In the genomic region with DNA sequence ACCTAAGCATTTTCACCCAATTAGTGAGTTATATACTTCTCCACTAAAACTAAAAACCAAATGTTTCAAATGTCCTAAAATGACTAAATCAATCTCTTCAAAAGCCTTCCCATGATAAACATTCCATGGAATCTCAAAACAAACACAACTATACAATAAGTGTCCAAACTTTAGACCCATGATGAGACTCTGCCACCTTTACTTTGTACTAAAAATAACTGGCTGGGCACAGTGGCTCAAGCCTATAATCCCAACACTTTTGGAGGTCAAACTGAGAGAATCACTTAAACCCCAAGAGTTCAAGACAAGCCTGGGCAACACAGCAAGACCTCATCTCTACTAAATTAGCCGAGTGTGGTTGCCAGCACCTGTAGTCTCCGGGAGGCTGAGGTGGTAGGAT, we compare ENCODE assay signal across 1 cellular context.
TF ChIP-seq lines count a peak whose summit lies in the region.

No MANE protein-coding gene starts in this region.

TF ChIP-seq in A549, 52 proteins besides CTCF, POLR2A, EP300 and RAD21 (continued from another document):
- TF ChIP-seq, protein P1, sequence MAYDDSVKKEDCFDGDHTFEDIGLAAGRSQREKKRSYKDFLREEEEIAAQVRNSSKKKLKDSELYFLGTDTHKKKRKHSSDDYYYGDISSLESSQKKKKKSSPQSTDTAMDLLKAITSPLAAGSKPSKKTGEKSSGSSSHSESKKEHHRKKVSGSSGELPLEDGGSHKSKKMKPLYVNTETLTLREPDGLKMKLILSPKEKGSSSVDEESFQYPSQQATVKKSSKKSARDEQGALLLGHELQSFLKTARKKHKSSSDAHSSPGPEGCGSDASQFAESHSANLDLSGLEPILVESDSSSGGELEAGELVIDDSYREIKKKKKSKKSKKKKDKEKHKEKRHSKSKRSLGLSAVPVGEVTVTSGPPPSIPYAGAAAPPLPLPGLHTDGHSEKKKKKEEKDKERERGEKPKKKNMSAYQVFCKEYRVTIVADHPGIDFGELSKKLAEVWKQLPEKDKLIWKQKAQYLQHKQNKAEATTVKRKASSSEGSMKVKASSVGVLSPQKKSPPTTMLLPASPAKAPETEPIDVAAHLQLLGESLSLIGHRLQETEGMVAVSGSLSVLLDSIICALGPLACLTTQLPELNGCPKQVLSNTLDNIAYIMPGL (CRISPR knock-in tag; IDR thresholded peaks at IDR 0.05; ENCODE audit: borderline replicate concordance), result no peak
- TF ChIP-seq JUN (IDR thresholded peaks at IDR 0.05) (no peak), HEYL (CRISPR knock-in tag; IDR thresholded peaks at IDR 0.05) (no peak), PHF8 (IDR thresholded peaks at IDR 0.05; ENCODE audit: borderline replicate concordance, low read depth) (no peak), TFCP2L1 (CRISPR knock-in tag; IDR thresholded peaks at IDR 0.05) (no peak)
